In the genomic region with DNA sequence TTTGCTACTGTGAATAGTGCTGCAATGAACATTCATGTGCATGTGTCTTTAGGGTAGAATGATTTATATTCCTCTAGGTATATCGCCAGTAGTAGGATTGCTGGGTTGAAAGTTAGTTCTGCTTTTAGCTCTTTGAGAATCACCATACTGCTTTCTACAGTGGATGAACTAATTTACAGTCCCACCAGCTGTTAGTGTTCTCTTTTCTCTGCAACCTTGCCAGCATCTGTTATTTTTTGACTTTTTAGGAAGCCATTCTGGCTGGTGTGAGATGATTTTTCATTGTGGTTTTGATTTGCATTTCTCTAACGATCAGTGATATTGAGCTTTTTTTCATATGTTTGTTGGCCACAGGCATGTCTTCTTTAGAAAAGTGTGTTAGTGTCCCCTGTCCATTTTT, we compare ENCODE assay signal across 16 cellular contexts. TPM values are rescaled to one million over a fixed set of nuclear protein-coding genes. Genes with fewer than 3 reads are reported as not detected.
A peak's percentile ranks its signal among the peaks of the same experiment; 100 is the strongest.
DNase-seq lines count a peak whose midpoint lies in the region; ATAC-seq and TF ChIP-seq lines count a peak whose summit lies in the region.
"Had no signal": no experiment of that assay in that cellular context is flagged by ENCODE, and none has a peak within 500 bp of the region (broad histone marks: within the 10 kb centered on the region; RNA-seq: fewer than 3 reads in every experiment).

No MANE protein-coding gene starts in this region.

- 0 out of 2 replicates have a peak, but pooled peaks cover 3% of the 10 kb centered on the region for H4K20me1 ChIP-seq in Karpas-422 (ENCODE audit: insufficient read depth, low read depth, low read length)

- no peak for TF ChIP-seq POLR2A in right lobe of liver (IDR thresholded peaks at IDR 0.05)

- ATAC-seq in GM18517 (IDR thresholded peaks at IDR 0.05; ENCODE audit: unreplicated experiment) (peak; percentile 59), GM21381 (IDR thresholded peaks at IDR 0.05; ENCODE audit: unreplicated experiment) (peak; percentile 41), HG03025 (IDR thresholded peaks at IDR 0.05; ENCODE audit: low FRiP score, unreplicated experiment) (peak; percentile 46), omental fat pad (ENCODE audit: low FRiP score) (no peak), right lobe of liver (no peak)
- ATAC-seq: activated CD4-positive, CD25-positive, alpha-beta regulatory T cell treated with anti-CD3 and anti-CD28 coated beads, Interleukin-2, amount 50 U/mL, for 24 hours; activated T-helper 17 cell treated with anti-CD3 and anti-CD28 coated beads, Interleukin-2, amount 50 U/mL, for 72 hours; naive thymus-derived CD8-positive, alpha-beta T cell had no signal

- H3K36me3 ChIP-seq in Karpas-422 (ENCODE audit: insufficient read depth, low read length) (no peaks in the 10 kb centered on the region), right lobe of liver (peaks cover 0 to 95% (median 24%) of the 10 kb centered on the region in 4 donors)
- H3K36me3 ChIP-seq: esophagus muscularis mucosa, SJCRH30 had no signal

- no peaks in the 10 kb centered on the region for H3K79me2 ChIP-seq in Karpas-422 (ENCODE audit: low read length)

- no peaks in the 10 kb centered on the region for H3K9me2 ChIP-seq in Karpas-422 (replicated peaks; ENCODE audit: insufficient read depth, low read length)

- H3K4me1 ChIP-seq in Karpas-422 (ENCODE audit: low read length) = peaks cover 37% of the 10 kb centered on the region
- H3K4me1 ChIP-seq in right lobe of liver = peaks cover 0 to 3% (median 0%) of the 10 kb centered on the region in 4 donors
- H3K4me1 ChIP-seq: esophagus muscularis mucosa, SJCRH30 had no signal

- peak overlapping the region; percentile 44 for H3K4me3 ChIP-seq in Karpas-422 (ENCODE audit: low read length)
- H3K4me3 ChIP-seq in right lobe of liver = no peak overlapping the region
- H3K4me3 ChIP-seq: esophagus muscularis mucosa, SJCRH30 had no signal

- H3K27me3 ChIP-seq in Karpas-422 (ENCODE audit: low read length) (peaks cover 5% of the 10 kb centered on the region; the same call in 1 of the 2 replicates), right lobe of liver (no peaks in the 10 kb centered on the region)
- H3K27me3 ChIP-seq: esophagus muscularis mucosa, SJCRH30 had no signal

- 62% methylated on average over 2 of the region's 2 CpGs for WGBS in right lobe of liver (ENCODE audit: insufficient coverage, low coverage, low lambda C conversion rate, missing lambda C conversion rate)

- no peak overlapping the region for H3K9ac ChIP-seq in Karpas-422 (ENCODE audit: low read length)

- peak; percentile 81 for DNase-seq in Karpas-422
- no peak for DNase-seq in iPS-NIHi11 (ENCODE audit: low spot score)
- no peak for DNase-seq in omental fat pad (ENCODE audit: low spot score)
- DNase-seq in right lobe of liver = no peak
- DNase-seq in activated CD8-positive, alpha-beta memory T cell treated with anti-CD3 and anti-CD28 coated beads for 24 hours = no peak
- DNase-seq: naive thymus-derived CD8-positive, alpha-beta T cell; NCI-H510A; SJCRH30 had no signal

- no peaks in the 10 kb centered on the region for H3K9me3 ChIP-seq in Karpas-422 (ENCODE audit: low read length)
- H3K9me3 ChIP-seq in right lobe of liver = no peaks in the 10 kb centered on the region
- H3K9me3 ChIP-seq: SJCRH30 had no signal

- no peak overlapping the region for H2AFZ ChIP-seq in Karpas-422 (ENCODE audit: low read length)

- TF ChIP-seq CTCF in omental fat pad (IDR thresholded peaks at IDR 0.05) (no peak), right lobe of liver (IDR thresholded peaks at IDR 0.05) (no peak)

- peak overlapping the region; percentile 89 for H3K27ac ChIP-seq in Karpas-422 (ENCODE audit: low read length)
- no peak overlapping the region for H3K27ac ChIP-seq in right lobe of liver
- H3K27ac ChIP-seq: C4-2B, esophagus muscularis mucosa, SJCRH30 had no signal

- H3K4me2 ChIP-seq in Karpas-422 (ENCODE audit: low read depth, low read length, poor library complexity, severe bottlenecking) = peak overlapping the region; percentile 77

- intact Hi-C loops in right lobe of liver (cut with DNase I) = no loop called here

RNA-seq across cellular contexts. Expression of gene PLG, which starts 40.0 kb away (rescaled TPM):
- total RNA-seq in Karpas-422 (2014; rRNA removed; shearing (Covaris generic); ENCODE audit: low replicate concordance) = 0.32 TPM in 1 of 2 replicates, not detected in the other
- total RNA-seq in omental fat pad (not detected), right lobe of liver (1,000 to 10,000 TPM in 4 of 6 experiments, 100 to 1,000 TPM in 2; 756 to 3,432 (median 1,885) TPM)
- total RNA-seq: activated T-helper 17 cell treated with anti-CD3 and anti-CD28 coated beads, Interleukin-2, amount 50 U/mL, for 72 hours; cardiac septum; esophagus muscularis mucosa had no signal

Comparison
In these comparisons a context has a peak if more than half of its experiments do, and no peak if none do; other contexts are left out.
1. ATAC-seq: peak in GM18517 (single experiment), GM21381 (single experiment) and HG03025 (single experiment); none in omental fat pad (single experiment) and right lobe of liver (0 of 4).
2. RNA of gene PLG, which starts 40.0 kb away (total RNA-seq): 756 to 3,432 TPM in right lobe of liver; 0.32 TPM in Karpas-422 and not detected in omental fat pad; every median in the first group is over 100 times any median in the second.